In genomic region chr17:8376302-8377067, GRCh38 we compare ENCODE assay signal across 1 cellular context.
A peak's percentile ranks its signal among the peaks of the same experiment; 100 is the strongest.
TF ChIP-seq lines count a peak whose summit lies in the region.

Gene KRABD2 (minus strand): TSS chr17:8376704.

TF ChIP-seq in HepG2, 621 proteins besides CTCF, POLR2A, EP300 and RAD21 (continued from another document and continues in another):
- TF ChIP-seq ZNF318 (CRISPR knock-in tag; IDR thresholded peaks at IDR 0.05) (0 out of 2 replicates have a peak, but pooled peaks have one; percentile 45), POLR2G (IDR thresholded peaks at IDR 0.05; ENCODE audit: low read depth, low read length) (peak; percentile 96), HOXD1 (CRISPR knock-in tag; IDR thresholded peaks at IDR 0.05) (peak; percentile 41; the same call in 1 of the 2 replicates), TFDP1 (CRISPR knock-in tag; IDR thresholded peaks at IDR 0.05; ENCODE audit: borderline replicate concordance) (peak; percentile 55; the same call in 1 of the 2 replicates), CAMTA2 (CRISPR knock-in tag; IDR thresholded peaks at IDR 0.05; ENCODE audit: borderline replicate concordance) (no peak), KLF11 (CRISPR knock-in tag; IDR thresholded peaks at IDR 0.05) (peak; percentile 74; the same call in 1 of the 2 replicates), CBX1 (IDR thresholded peaks at IDR 0.05; ENCODE audit: low read depth) (peak; percentile 36), ZNF891 (CRISPR knock-in tag; IDR thresholded peaks at IDR 0.05) (0 out of 2 replicates have a peak, but pooled peaks have one; percentile 43), CCAR2 (optimal IDR thresholded peaks at IDR 0.05; ENCODE audit: low read depth, low read length) (no peak), ZNF609 (CRISPR knock-in tag; IDR thresholded peaks at IDR 0.05; ENCODE audit: borderline replicate concordance) (peak; percentile 16; the same call in 1 of the 2 replicates), ZNF414 (CRISPR knock-in tag; IDR thresholded peaks at IDR 0.05) (peak; percentile 86), MNT (IDR thresholded peaks at IDR 0.05) (peak; percentile 39), DZIP1 (CRISPR knock-in tag; IDR thresholded peaks at IDR 0.05) (no peak), SP2 (CRISPR knock-in tag; IDR thresholded peaks at IDR 0.05) (peak; percentile 76), ZNF24 (IDR thresholded peaks at IDR 0.05) (no peak), DNMT3B (CRISPR knock-in tag; conservative IDR thresholded peaks at IDR 0.05) (peak; percentile 56; the same call in 1 of the 2 replicates), ZMYM2 (CRISPR knock-in tag; IDR thresholded peaks at IDR 0.05) (no peak), ZBTB43 (CRISPR knock-in tag; conservative IDR thresholded peaks at IDR 0.05) (no peak), ZNF773 (CRISPR knock-in tag; IDR thresholded peaks at IDR 0.05; ENCODE audit: borderline replicate concordance) (peak; percentile 27; the same call in 1 of the 2 replicates), MLX (CRISPR knock-in tag; IDR thresholded peaks at IDR 0.05) (no peak), NFRKB (IDR thresholded peaks at IDR 0.05) (no peak), ZFP82 (CRISPR knock-in tag; IDR thresholded peaks at IDR 0.05; ENCODE audit: borderline replicate concordance) (no peak), TP53 (CRISPR knock-in tag; conservative IDR thresholded peaks at IDR 0.05) (no peak), ZFX (CRISPR knock-in tag; IDR thresholded peaks at IDR 0.05; ENCODE audit: low read depth) (peak; percentile 63), YEATS2 (CRISPR knock-in tag; IDR thresholded peaks at IDR 0.05; ENCODE audit: borderline replicate concordance) (peak; percentile 90), STAG1 (CRISPR knock-in tag; IDR thresholded peaks at IDR 0.05) (no peak; the same call in 1 of the 2 replicates), AHR (CRISPR knock-in tag; IDR thresholded peaks at IDR 0.05) (0 out of 2 replicates have a peak, but pooled peaks have one; percentile 28), KAT2B (IDR thresholded peaks at IDR 0.05; ENCODE audit: borderline replicate concordance, low read depth, low read length) (no peak), KAT7 (CRISPR knock-in tag; IDR thresholded peaks at IDR 0.05; ENCODE audit: borderline replicate concordance) (peak; percentile 78), WIZ (CRISPR knock-in tag; IDR thresholded peaks at IDR 0.05) (no peak), ZNF670 (CRISPR knock-in tag; IDR thresholded peaks at IDR 0.05; ENCODE audit: borderline replicate concordance) (no peak), LCORL (IDR thresholded peaks at IDR 0.05) (no peak), LCORL (CRISPR knock-in tag; IDR thresholded peaks at IDR 0.05) (peak; percentile 37; the same call in 1 of the 2 replicates)
